ENCODE assay signal across 8 cellular contexts in genomic region chr17:5438716-5439445, GRCh38. TPM values are rescaled to one million over a fixed set of nuclear protein-coding genes. Genes with fewer than 3 reads are reported as not detected.
DNase-seq lines count a peak whose midpoint lies in the region; ATAC-seq, FAIRE-seq and TF ChIP-seq lines count a peak whose summit lies in the region.

C1QBP (minus strand) TSS chr17:5439155; CDS start chr17:5439073, 82 bp downstream.

- peak within 1 kb of the TSS; percentile 89 for H3K27ac Mint-ChIP-seq in central memory CD8-positive, alpha-beta T cell (ENCODE audit: low read depth)

- dilution Hi-C loops in keratinocyte (cut with MboI; ENCODE audit: extremely low pct_ligation_motif_present, low sequenced_read_pairs) = no loop called here

- peaks cover 33% of the 10 kb centered on the region for H3K4me1 ChIP-seq in keratinocyte (ENCODE audit: control insufficient read depth, extremely low read depth, insufficient read depth, low read length)

- H3K36me3 ChIP-seq in keratinocyte (ENCODE audit: control insufficient read depth in 2 of 2, extremely low read depth in 1 of 2, insufficient read depth in 2 of 2, low read length in 2 of 2) = peaks cover 21 to 50% of the 10 kb centered on the region in 2 experiments

- ATAC-seq in GM18909 (IDR thresholded peaks at IDR 0.05; ENCODE audit: poor library complexity, unreplicated experiment) = peak; percentile 86
- ATAC-seq in HG03175 (IDR thresholded peaks at IDR 0.05; ENCODE audit: unreplicated experiment) = peak; percentile 88
- ATAC-seq in central memory CD8-positive, alpha-beta T cell (replicated peaks; ENCODE audit: extremely low read depth, poor library complexity, severe bottlenecking) = peak; percentile 85

- no peaks in the 10 kb centered on the region for H3K27me3 ChIP-seq in keratinocyte (ENCODE audit: control insufficient read depth, extremely low read depth, insufficient read depth, low read length)

- H3K27ac ChIP-seq in keratinocyte (ENCODE audit: control insufficient read depth, insufficient read depth, low read length) = peak within 1 kb of the TSS; percentile 79

- H3K36me3 Mint-ChIP-seq in central memory CD8-positive, alpha-beta T cell (ENCODE audit: insufficient read depth) = peaks cover 31% of the 10 kb centered on the region

- H4K20me1 ChIP-seq in keratinocyte (ENCODE audit: control insufficient read depth, extremely low read depth, insufficient read depth, low read length) = peaks cover 6% of the 10 kb centered on the region

- H3K9me1 ChIP-seq in keratinocyte (ENCODE audit: control insufficient read depth, extremely low read depth, insufficient read depth, low read length) = peaks cover 4% of the 10 kb centered on the region

- H3K27me3 Mint-ChIP-seq in central memory CD8-positive, alpha-beta T cell = no peaks in the 10 kb centered on the region

- no peaks in the 10 kb centered on the region for H3K9me3 ChIP-seq in keratinocyte (ENCODE audit: control insufficient read depth, low read depth, low read length)

- peak; percentile 83 for TF ChIP-seq CTCF in AG10803 (conservative IDR thresholded peaks at IDR 0.05; ENCODE audit: low read length)
- TF ChIP-seq CTCF in keratinocyte (optimal IDR thresholded peaks at IDR 0.05 in 1 of 3, IDR thresholded peaks at IDR 0.05 in 1 of 3, conservative IDR thresholded peaks at IDR 0.05 in 1 of 3; ENCODE audit: extremely low read depth in 1 of 3, insufficient read depth in 2 of 3, low read length in 3 of 3) = peak; percentile 77 to 99 (median 97)

- peak within 1 kb of the TSS; percentile 76 for H3K4me3 Mint-ChIP-seq in central memory CD8-positive, alpha-beta T cell

- DNase-seq in AG10803 (ENCODE audit: low read depth) = peak; percentile 89
- DNase-seq in NCI-H446 (lab: John Stamatoyannopoulos, UW) = peak; percentile 73 to 94
- DNase-seq in activated CD4-positive, CD25-positive, alpha-beta regulatory T cell treated with anti-CD3 and anti-CD28 coated beads, Interleukin-2, amount 50 U/mL, for 16 hours (ENCODE audit: low read depth, low spot score) = peak; percentile 80
- DNase-seq in central memory CD8-positive, alpha-beta T cell (ENCODE audit: low spot score in 2 of 2) = peak; percentile 91 to 97
- DNase-seq in keratinocyte (ENCODE audit: low read depth, low spot score) = no peak
- DNase-seq in stimulated activated CD4-positive, alpha-beta T cell treated with anti-CD3 and anti-CD28 coated beads, Interleukin-15, amount 100 ng/mL, for 1 hour (ENCODE audit: low read depth in 1 of 2, low spot score in 1 of 2) = peak; percentile 87 to 88

- no peaks in the 10 kb centered on the region for H3K9me3 Mint-ChIP-seq in central memory CD8-positive, alpha-beta T cell

- H3K4me1 Mint-ChIP-seq in central memory CD8-positive, alpha-beta T cell = peaks cover 16% of the 10 kb centered on the region

- H3K4me2 ChIP-seq in keratinocyte (ENCODE audit: control insufficient read depth, extremely low read depth, insufficient read depth, low read depth, low read length) = peak within 1 kb of the TSS; percentile 98

- peak within 1 kb of the TSS; percentile 72 for H2AFZ ChIP-seq in keratinocyte (ENCODE audit: control insufficient read depth, low read length)

- peak within 1 kb of the TSS; percentile 92 for H3K9ac ChIP-seq in keratinocyte (ENCODE audit: control insufficient read depth, extremely low read depth, insufficient read depth, low read length)

- peak; percentile 62 for FAIRE-seq in keratinocyte (lab: Jason Lieb, UNC)

- H3K4me3 ChIP-seq in AG10803 (ENCODE audit: low read length) = peak within 1 kb of the TSS; percentile 83
- peak within 1 kb of the TSS; percentile 79 to 94 (median 90) for H3K4me3 ChIP-seq in keratinocyte (ENCODE audit: control insufficient read depth in 2 of 3, extremely low read depth in 1 of 3, insufficient read depth in 2 of 3, low read depth in 1 of 3, low read length in 3 of 3)

- peaks cover 49% of the 10 kb centered on the region for H3K79me2 ChIP-seq in keratinocyte (ENCODE audit: control insufficient read depth, insufficient read depth, low read length)

RNA-seq across cellular contexts. Expression of gene C1QBP, which starts in this region (rescaled TPM):
- polyA plus RNA-seq in keratinocyte = 176 to 431 TPM (median 394 TPM) in 3 replicates
- polyA plus RNA-seq in keratinocyte (2011; ENCODE audit: low read depth) = 647 TPM
- 302 and 508 TPM in 2 replicates for polyA plus RNA-seq in keratinocyte (2011; cell fraction: cytosol; rRNA removed)
- polyA plus RNA-seq in keratinocyte (2011; cell fraction: nucleus; rRNA removed) = 161 and 229 TPM in 2 replicates
- polyA plus RNA-seq in keratinocyte (2012; ENCODE audit: low replicate concordance) = 177 and 311 TPM in 2 replicates
- polyA minus RNA-seq in keratinocyte = 60.9 to 239 TPM (median 98.3 TPM) in 3 replicates
- polyA minus RNA-seq in keratinocyte (2011; cell fraction: cytosol; rRNA and poly(A)+ RNA removed) = 196 TPM
- 30.1 and 49.1 TPM in 2 replicates for polyA minus RNA-seq in keratinocyte (2011; cell fraction: nucleus; rRNA and poly(A)+ RNA removed)
